23 cellular contexts compared by ENCODE assay signal in the genomic region with DNA sequence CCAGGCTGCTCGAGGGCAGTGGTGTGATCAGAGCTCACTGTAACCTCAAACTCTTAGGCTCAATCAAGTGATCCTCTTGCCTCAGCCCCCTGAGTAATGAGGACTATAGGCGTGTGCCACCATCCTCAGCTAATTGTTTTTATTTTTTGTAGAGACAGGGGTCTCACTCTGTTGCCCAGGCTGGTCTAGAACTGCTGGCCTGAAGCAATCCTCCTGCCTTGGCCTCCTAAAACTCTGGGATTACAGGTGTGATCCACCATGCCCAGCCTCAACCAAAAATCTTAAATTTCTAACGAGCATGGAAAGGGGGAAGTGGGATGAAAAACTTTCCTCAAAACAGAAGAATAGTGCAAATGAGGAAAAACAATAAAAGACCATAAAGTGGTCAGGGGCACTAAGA.
"Had no signal": no experiment of that assay in that cellular context is flagged by ENCODE, and none has a peak within 500 bp of the region (broad histone marks: within the 10 kb centered on the region; RNA-seq: fewer than 3 reads in every experiment).

No MANE protein-coding gene starts in this region.

- H3K27me3 Mint-ChIP-seq: activated naive CD8-positive, alpha-beta T cell; natural killer cell treated with Interleukin-12 subunit alpha and Interleukin-12 subunit beta and Interleukin-15 and Interleukin-18, amount 100 ng/mL, for 72 hours had no signal

- H3K27ac ChIP-seq: esophagus muscularis mucosa, foreskin keratinocyte, left lung, lower lobe of right lung, ovary, prostate gland, tibial nerve had no signal

- H3K36me3 Mint-ChIP-seq: natural killer cell treated with Interleukin-12 subunit alpha and Interleukin-12 subunit beta and Interleukin-15 and Interleukin-18, amount 100 ng/mL, for 72 hours had no signal

- H3K4me3 Mint-ChIP-seq: activated naive CD8-positive, alpha-beta T cell; natural killer cell treated with Interleukin-12 subunit alpha and Interleukin-12 subunit beta and Interleukin-15 and Interleukin-18, amount 100 ng/mL, for 72 hours had no signal

- H3K4me1 ChIP-seq: foreskin keratinocyte, prostate gland had no signal

- H3K27ac Mint-ChIP-seq: activated naive CD8-positive, alpha-beta T cell; natural killer cell treated with Interleukin-12 subunit alpha and Interleukin-12 subunit beta and Interleukin-15 and Interleukin-18, amount 100 ng/mL, for 72 hours had no signal

- H3K36me3 ChIP-seq: left lung, lower lobe of right lung, ovary, prostate gland had no signal

- H3K4me3 ChIP-seq: esophagus muscularis mucosa, left lung, lower lobe of right lung, ovary, prostate gland, smooth muscle cell, tibial nerve had no signal

- H3K9me3 ChIP-seq: lower lobe of right lung, ovary, prostate gland had no signal

- ATAC-seq: activated CD4-positive, CD25-positive, alpha-beta regulatory T cell treated with anti-CD3 and anti-CD28 coated beads, Interleukin-2, amount 50 U/mL, for 24 hours; foreskin keratinocyte; left lung; lower lobe of right lung; natural killer cell treated with Interleukin-12 subunit alpha and Interleukin-12 subunit beta and Interleukin-15 and Interleukin-18, amount 100 ng/mL, for 72 hours had no signal

- DNase-seq: activated CD4-positive, alpha-beta T cell treated with anti-CD3 and anti-CD28 coated beads for 48 hours; activated CD4-positive, alpha-beta T cell treated with anti-CD3 and anti-CD28 coated beads, Interleukin-2, amount 50 U/mL, for 48 hours; activated CD8-positive, alpha-beta memory T cell treated with anti-CD3 and anti-CD28 coated beads for 24 hours; activated effector memory CD4-positive, alpha-beta T cell treated with Interleukin-2 at 50 U/mL for 16 hours; activated naive CD4-positive, alpha-beta T cell treated with Interleukin-2 at 50 U/mL for 16 hours; anterior cingulate cortex; dermis blood vessel endothelial cell; effector CD4-positive, alpha-beta T cell; foreskin keratinocyte; left lung; lower lobe of right lung; mesenchymal stem cell; ovary; retina; stimulated activated CD4-positive, alpha-beta T cell treated with anti-CD3 and anti-CD28 coated beads, Interleukin-1b, Interleukin-23, amount 100 ng/mL, for 48 hours; stimulated activated naive CD4-positive, alpha-beta T cell had no signal

- H3K27me3 ChIP-seq: esophagus muscularis mucosa, foreskin keratinocyte, left lung, ovary, tibial nerve had no signal

- H3K9me3 Mint-ChIP-seq: natural killer cell treated with Interleukin-12 subunit alpha and Interleukin-12 subunit beta and Interleukin-15 and Interleukin-18, amount 100 ng/mL, for 72 hours had no signal
